Comparison of ENCODE assay signal across 8 cellular contexts in the genomic region with DNA sequence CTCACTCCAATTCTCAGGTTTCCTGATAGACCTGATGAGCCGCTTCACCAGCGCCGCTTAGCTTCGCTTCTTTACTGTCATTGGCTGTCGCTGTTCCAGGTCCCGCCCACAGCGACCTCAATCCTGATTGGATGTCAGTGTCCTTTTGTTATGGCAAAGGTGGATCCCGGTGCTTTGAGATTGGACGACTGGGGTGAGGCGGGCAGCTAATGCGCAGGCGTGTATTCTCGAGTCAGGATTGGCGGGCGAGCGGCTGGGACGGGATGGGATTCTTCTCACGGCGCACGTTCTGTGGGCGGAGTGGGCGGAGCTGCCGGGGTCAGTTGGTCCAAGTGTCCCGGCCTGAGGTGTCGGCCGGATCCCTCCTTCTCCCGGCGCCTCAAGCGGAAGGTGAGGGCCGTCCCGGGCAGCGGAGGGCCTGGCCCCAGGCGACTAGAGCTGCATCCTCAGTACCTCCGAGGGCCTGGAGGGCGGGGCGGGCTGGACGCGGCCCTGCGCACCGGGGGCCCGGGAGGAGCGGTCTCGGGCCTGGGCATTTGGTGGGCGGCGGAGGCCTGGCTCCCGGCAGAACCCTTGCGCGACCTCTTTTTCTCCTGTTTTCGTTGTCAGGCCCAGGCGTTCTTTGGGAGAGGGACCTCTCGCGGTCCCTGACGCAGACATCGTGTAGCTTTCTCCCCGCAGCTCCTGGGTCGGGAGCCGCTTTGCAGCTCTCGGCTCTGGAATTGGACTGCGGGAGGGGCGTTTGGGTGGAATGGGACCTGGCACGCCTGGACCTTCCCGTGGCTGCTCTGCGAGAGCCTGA. TPM values are rescaled to one million over a fixed set of nuclear protein-coding genes. Genes with fewer than 3 reads are reported as not detected.
A peak's percentile ranks its signal among the peaks of the same experiment; 100 is the strongest.
DNase-seq lines count a peak whose midpoint lies in the region; ATAC-seq and TF ChIP-seq lines count a peak whose summit lies in the region.

A gene (plus strand): TSS at position 319 of the 802 bp plus-strand sequence. CDS start 5,525 bp downstream, outside the sequence.

- peaks cover 28% of the 10 kb centered on the region for H3K4me1 Mint-ChIP-seq in activated T-helper 2 cell treated with anti-CD3 and anti-CD28 coated beads, Interferon-gamma antibody, Interleukin-2, Interleukin-4, amounts not matched to agents 10 μg/mL and 5 μg/mL and 100 μg/mL, durations not matched to agents 14 hours and 24 hours and 36 hours (ENCODE audit: low read depth)
- H3K4me1 Mint-ChIP-seq in naive thymus-derived CD8-positive, alpha-beta T cell = peaks cover 12 to 48% (median 37%) of the 10 kb centered on the region in 4 donors

- H3K4me3 Mint-ChIP-seq in activated T-helper 2 cell treated with anti-CD3 and anti-CD28 coated beads, Interferon-gamma antibody, Interleukin-2, Interleukin-4, amounts not matched to agents 10 μg/mL and 5 μg/mL and 100 μg/mL, durations not matched to agents 14 hours and 24 hours and 36 hours (ENCODE audit: low read depth) = no peak within 1 kb of the TSS
- peak within 1 kb of the TSS in 2 of 10 donors; percentile 88 to 89 for H3K4me3 Mint-ChIP-seq in naive thymus-derived CD8-positive, alpha-beta T cell

- H3K4me2 ChIP-seq in DND-41 (ENCODE audit: insufficient read depth, low read length) (peak within 1 kb of the TSS; percentile 97), GM23248 (ENCODE audit: unreplicated experiment) (peak within 1 kb of the TSS; percentile 93)

- DNase-seq in DND-41 = peak; percentile 98
- peak; percentile 100 for DNase-seq in GM23248
- DNase-seq in Kasumi-1 (lab: John Stamatoyannopoulos, UW) = peak; percentile 99
- peak; percentile 95 for DNase-seq in RPMI8226
- DNase-seq in activated T-helper 2 cell treated with anti-CD3 and anti-CD28 coated beads, Interferon-gamma antibody, Interleukin-2, Interleukin-4, amounts not matched to agents 10 μg/mL and 5 μg/mL and 100 μg/mL, durations not matched to agents 14 hours and 24 hours and 36 hours (ENCODE audit: low spot score) = peak; percentile 97
- peak; percentile 99 for DNase-seq in fibroblast of mammary gland (ENCODE audit: low read depth)
- DNase-seq in naive thymus-derived CD8-positive, alpha-beta T cell = peak; percentile 86 to 99 (median 96)
- peak; percentile 92 to 98 (median 94) for DNase-seq in stimulated activated naive CD4-positive, alpha-beta T cell (lab: John Stamatoyannopoulos, UW)

- H3K4me3 ChIP-seq in DND-41 (ENCODE audit: low read depth in 1 of 2, low read length in 2 of 2) = peak within 1 kb of the TSS; percentile 80 to 97
- peak within 1 kb of the TSS; percentile 85 for H3K4me3 ChIP-seq in GM23248
- H3K4me3 ChIP-seq in fibroblast of mammary gland (ENCODE audit: control insufficient read depth, low read depth, low read length) = peak within 1 kb of the TSS; percentile 61

- peaks cover 49% of the 10 kb centered on the region for H3K79me2 ChIP-seq in DND-41 (ENCODE audit: insufficient read depth, low read length)
- peaks cover 47% of the 10 kb centered on the region for H3K79me2 ChIP-seq in GM23248 (ENCODE audit: insufficient read depth)

- H3K9me3 Mint-ChIP-seq in activated T-helper 2 cell treated with anti-CD3 and anti-CD28 coated beads, Interferon-gamma antibody, Interleukin-2, Interleukin-4, amounts not matched to agents 10 μg/mL and 5 μg/mL and 100 μg/mL, durations not matched to agents 14 hours and 24 hours and 36 hours = no peaks in the 10 kb centered on the region
- no peaks in the 10 kb centered on the region for H3K9me3 Mint-ChIP-seq in naive thymus-derived CD8-positive, alpha-beta T cell

- H3K27me3 ChIP-seq in DND-41 (ENCODE audit: insufficient read depth, low read length, poor library complexity) = no peaks in the 10 kb centered on the region
- no peaks in the 10 kb centered on the region for H3K27me3 ChIP-seq in GM23248 (replicated peaks; ENCODE audit: insufficient read depth)

- H3K36me3 ChIP-seq in DND-41 (ENCODE audit: insufficient read depth, low read length) = peaks cover 5% of the 10 kb centered on the region; the same call in 1 of the 2 replicates
- H3K36me3 ChIP-seq in GM23248 (ENCODE audit: low read depth) = no peaks in the 10 kb centered on the region

- no peaks in the 10 kb centered on the region for H3K9me3 ChIP-seq in DND-41 (ENCODE audit: insufficient read depth, low read length, severe bottlenecking)
- H3K9me3 ChIP-seq in GM23248 (ENCODE audit: low read depth) = no peaks in the 10 kb centered on the region

- H3K9ac ChIP-seq in DND-41 (ENCODE audit: low read depth, low read length) (peak within 1 kb of the TSS; percentile 83), GM23248 (peak within 1 kb of the TSS; percentile 90)

- H3K27ac ChIP-seq in DND-41 (ENCODE audit: low read length) (peak within 1 kb of the TSS; percentile 79), GM23248 (peak within 1 kb of the TSS; percentile 86)

- peaks cover 45% of the 10 kb centered on the region for H3K4me1 ChIP-seq in DND-41 (ENCODE audit: insufficient read depth, low read length)
- peaks cover 19% of the 10 kb centered on the region for H3K4me1 ChIP-seq in GM23248 (ENCODE audit: insufficient read depth)

- H3K36me3 Mint-ChIP-seq in activated T-helper 2 cell treated with anti-CD3 and anti-CD28 coated beads, Interferon-gamma antibody, Interleukin-2, Interleukin-4, amounts not matched to agents 10 μg/mL and 5 μg/mL and 100 μg/mL, durations not matched to agents 14 hours and 24 hours and 36 hours (ENCODE audit: low read depth) = peaks cover 3% of the 10 kb centered on the region
- H3K36me3 Mint-ChIP-seq in naive thymus-derived CD8-positive, alpha-beta T cell = no peaks in the 10 kb centered on the region

- TF ChIP-seq CTCF in DND-41 (IDR thresholded peaks at IDR 0.05; ENCODE audit: borderline replicate concordance, extremely low read depth, low read length, poor library complexity, severe bottlenecking) (no peak), fibroblast of mammary gland (conservative IDR thresholded peaks at IDR 0.05; ENCODE audit: control insufficient read depth, insufficient read depth, low read depth, low read length) (no peak)

- no peak within 1 kb of the TSS for H3K27ac Mint-ChIP-seq in activated T-helper 2 cell treated with anti-CD3 and anti-CD28 coated beads, Interferon-gamma antibody, Interleukin-2, Interleukin-4, amounts not matched to agents 10 μg/mL and 5 μg/mL and 100 μg/mL, durations not matched to agents 14 hours and 24 hours and 36 hours
- H3K27ac Mint-ChIP-seq in naive thymus-derived CD8-positive, alpha-beta T cell = peak within 1 kb of the TSS in 7 of 10 donors; percentile 29 to 91 (median 85)

- 1% methylated on average over 36 to 54 of the region's 63 CpGs for WGBS in GM23248 (ENCODE audit: low coverage in 1 of 2, low lambda C conversion rate in 2 of 2, missing lambda C conversion rate in 2 of 2), 2 experiments

- H2AFZ ChIP-seq in DND-41 (ENCODE audit: low read depth, low read length) (peak within 1 kb of the TSS; percentile 98), GM23248 (peak within 1 kb of the TSS; percentile 97)

- H3F3A ChIP-seq in GM23248 (ENCODE audit: insufficient read depth) = peaks cover 20% of the 10 kb centered on the region; the same call in 1 of the 2 replicates

- H3K27me3 Mint-ChIP-seq in activated T-helper 2 cell treated with anti-CD3 and anti-CD28 coated beads, Interferon-gamma antibody, Interleukin-2, Interleukin-4, amounts not matched to agents 10 μg/mL and 5 μg/mL and 100 μg/mL, durations not matched to agents 14 hours and 24 hours and 36 hours (ENCODE audit: low read depth) = peaks cover 10% of the 10 kb centered on the region
- H3K27me3 Mint-ChIP-seq in naive thymus-derived CD8-positive, alpha-beta T cell = peaks cover 0 to 3% (median 0%) of the 10 kb centered on the region in 5 donors

- in situ Hi-C loops in GM23248 (cut with MboI) = loop anchor here (25.0 kb wide), 2 partner anchors 239 to 764 kb away; a partner anchor contains a TSS

- POLR2A ChIA-PET in naive thymus-derived CD8-positive, alpha-beta T cell (lab: Charles Lee) = interaction anchor here (0.9 to 2.8 kb wide), 9 partner anchors 11 to 1290 kb away, joined by 3 to 28 read pairs (median 4); a partner anchor contains a TSS

- H4K20me1 ChIP-seq in DND-41 (ENCODE audit: insufficient read depth, low read length) (peaks cover 24% of the 10 kb centered on the region), GM23248 (ENCODE audit: insufficient read depth) (peaks cover 7% of the 10 kb centered on the region; the same call in 1 of the 2 replicates)

- peak; percentile 94 for ATAC-seq in DND-41 (ENCODE audit: insufficient read depth, low read depth)
- peak; percentile 94 to 95 for ATAC-seq in naive thymus-derived CD8-positive, alpha-beta T cell

- no peaks in the 10 kb centered on the region for H3K9me2 ChIP-seq in GM23248 (ENCODE audit: insufficient read depth)

- intact Hi-C loops in activated T-helper 2 cell treated with anti-CD3 and anti-CD28 coated beads, Interferon-gamma antibody, Interleukin-2, Interleukin-4, amounts not matched to agents 10 μg/mL and 5 μg/mL and 100 μg/mL, durations not matched to agents 14 hours and 24 hours and 36 hours (cut with micrococcal nuclease) = loop anchor here (1.0 to 5.0 kb wide), 6 partner anchors 13 to 1196 kb away; a partner anchor contains a TSS

RNA-seq across cellular contexts. Expression of the gene that starts here (rescaled TPM):
- total RNA-seq in GM23248 (2014; rRNA removed; shearing (Covaris generic)) = 92.4 and 104 TPM in 2 replicates
- polyA plus RNA-seq in GM23248 (2016; fragmentation: Nextera tagmentation; extraction: Ambion mirVana) = 120 and 124 TPM in 2 replicates
- 36.7 and 38.0 TPM in 2 replicates for total RNA-seq in activated T-helper 2 cell treated with anti-CD3 and anti-CD28 coated beads, Interferon-gamma antibody, Interleukin-2, Interleukin-4, amounts not matched to agents 10 μg/mL and 5 μg/mL and 100 μg/mL, durations not matched to agents 14 hours and 24 hours and 36 hours
- total RNA-seq in naive thymus-derived CD8-positive, alpha-beta T cell = 10 to 100 TPM; 26.3 to 32.6 TPM
- polyA plus RNA-seq in naive thymus-derived CD8-positive, alpha-beta T cell = 10 to 100 TPM; 38.2 to 50.9 (median 38.2) TPM

Comparison
In these comparisons a context has a peak if more than half of its experiments do, and no peak if none do; other contexts are left out.
1. Peak in every context shown above with its lines: DNase-seq, ATAC-seq, H3K4me3 ChIP-seq and H3K27ac ChIP-seq.